In genomic region chr3:25453521-25454410, GRCh38 we compare ENCODE assay signal across 10 cellular contexts. TPM values are rescaled to one million over a fixed set of nuclear protein-coding genes. Genes with fewer than 3 reads are reported as not detected.
A peak's percentile ranks its signal among the peaks of the same experiment; 100 is the strongest.
DNase-seq lines count a peak whose midpoint lies in the region; ATAC-seq and TF ChIP-seq lines count a peak whose summit lies in the region.
"Had no signal": no experiment of that assay in that cellular context is flagged by ENCODE, and none has a peak within 500 bp of the region (broad histone marks: within the 10 kb centered on the region; RNA-seq: fewer than 3 reads in every experiment).

No MANE protein-coding gene starts in this region.

- no peak overlapping the region for H3K4ac ChIP-seq in mesenchymal stem cell (ENCODE audit: low read depth in 1 of 2, low read length in 2 of 2)

- H4K91ac ChIP-seq in mesenchymal stem cell (ENCODE audit: low read length) = no peak overlapping the region

- no peak overlapping the region for H3K14ac ChIP-seq in mesenchymal stem cell (ENCODE audit: low read length in 2 of 2)

- H3K18ac ChIP-seq in mesenchymal stem cell (ENCODE audit: low read depth in 1 of 2, low read length in 2 of 2) = no peak overlapping the region

- H3K27me3 ChIP-seq in heart right ventricle (no peaks in the 10 kb centered on the region), mesenchymal stem cell (ENCODE audit: control insufficient read depth in 1 of 2, insufficient read depth in 1 of 2, low read length in 2 of 2) (no peaks in the 10 kb centered on the region), aorta (ENCODE audit: control insufficient read depth in 1 of 2, insufficient read depth in 2 of 2, low read length in 1 of 2) (no peaks in the 10 kb centered on the region)
- H3K27me3 ChIP-seq: ovary had no signal

- H3K27ac ChIP-seq in heart right ventricle (peak overlapping the region in 8 of 10 donors; percentile 8 to 77 (median 72)), caudate nucleus (ENCODE audit: low read depth, low read length) (peak overlapping the region; percentile 49), mesenchymal stem cell (ENCODE audit: low read length, poor library complexity, severe bottlenecking) (no peak overlapping the region), aorta (ENCODE audit: low read depth in 1 of 2, low read length in 2 of 2) (peak overlapping the region; percentile 26 to 82)

- peak overlapping the region in 6 of 10 donors; percentile 6 to 36 (median 34) for H3K4me3 ChIP-seq in heart right ventricle
- H3K4me3 ChIP-seq in mesenchymal stem cell (ENCODE audit: insufficient read depth in 1 of 2, low read depth in 1 of 2, low read length in 2 of 2) = peak overlapping the region in 1 of 2 experiments; percentile 66
- peak overlapping the region; percentile 35 to 50 for H3K4me3 ChIP-seq in aorta (ENCODE audit: low read length in 2 of 2)
- H3K4me3 ChIP-seq: ovary had no signal

- H3K4me1 ChIP-seq in heart right ventricle = peaks cover 15 to 100% (median 72%) of the 10 kb centered on the region in 9 donors
- H3K4me1 ChIP-seq in mesenchymal stem cell (ENCODE audit: control insufficient read depth, insufficient read depth, low read depth, low read length) = peaks cover 5% of the 10 kb centered on the region
- H3K4me1 ChIP-seq in aorta (ENCODE audit: control insufficient read depth in 1 of 2, insufficient read depth in 2 of 2, low read length in 2 of 2) = peaks cover 0 to 4% of the 10 kb centered on the region in 2 donors

- H3K36me3 ChIP-seq in heart right ventricle (no peaks in the 10 kb centered on the region), mesenchymal stem cell (ENCODE audit: control insufficient read depth in 1 of 2, insufficient read depth in 2 of 2, low read depth in 1 of 2, low read length in 2 of 2) (no peaks in the 10 kb centered on the region), aorta (ENCODE audit: control insufficient read depth in 1 of 2, insufficient read depth in 2 of 2, low read length in 1 of 2) (no peaks in the 10 kb centered on the region)
- H3K36me3 ChIP-seq: ovary had no signal

- intact Hi-C loops in heart right ventricle (cut with DNase I) (loop anchor here in 1 of 10 donors (2.0 kb wide), 1 partner anchor 25 kb away; the partner anchor contains the start of gene RARB), left ventricle myocardium superior (cut with micrococcal nuclease) (no loop called here), aorta (cut with DNase I) (no loop called here)

- H2BK15ac ChIP-seq in mesenchymal stem cell (ENCODE audit: low read depth, poor library complexity, severe bottlenecking) = no peak overlapping the region

- H2BK12ac ChIP-seq in mesenchymal stem cell (ENCODE audit: low read length in 2 of 2) = peak overlapping the region in 1 of 2 experiments; percentile 60

- no peak overlapping the region for H4K8ac ChIP-seq in mesenchymal stem cell (ENCODE audit: low read length)

- no peak overlapping the region for H3K4me2 ChIP-seq in mesenchymal stem cell (ENCODE audit: low read length, poor library complexity, severe bottlenecking)

- DNase-seq in heart right ventricle (no peak), left ventricle myocardium superior (no peak), caudate nucleus (lab: John Stamatoyannopoulos, UW) (peak in 1 of 61 donors; percentile 38), mesenchymal stem cell (peak; percentile 29), aorta (no peak), NCI-H1105 (lab: John Stamatoyannopoulos, UW) (no peak)
- DNase-seq: ovary, T-helper 1 cell had no signal

- no peak overlapping the region for H2AK5ac ChIP-seq in mesenchymal stem cell (ENCODE audit: low read length, severe bottlenecking)

- no peak overlapping the region for H2AFZ ChIP-seq in mesenchymal stem cell (ENCODE audit: low read depth, low read length)

- 35 to 52% methylated on average over 18 of the region's 18 CpGs for WGBS in heart right ventricle, 2 donors
- 68% methylated on average over 17 of the region's 18 CpGs for WGBS in mesenchymal stem cell
- WGBS in aorta, 2 donors = 11 to 16% methylated on average over 18 of the region's 18 CpGs

- no peak for TF ChIP-seq CTCF in heart right ventricle (IDR thresholded peaks at IDR 0.05)

- no peak overlapping the region for H2BK120ac ChIP-seq in mesenchymal stem cell (ENCODE audit: low read depth, low read length)

- ATAC-seq in heart right ventricle = no peak
- ATAC-seq in left ventricle myocardium superior = no peak
- no peak for ATAC-seq in aorta (ENCODE audit: low FRiP score)
- ATAC-seq in HG02588 (IDR thresholded peaks at IDR 0.05; ENCODE audit: unreplicated experiment) = no peak
- ATAC-seq in GM19397 (IDR thresholded peaks at IDR 0.05; ENCODE audit: unreplicated experiment) = no peak

- H3K79me1 ChIP-seq in mesenchymal stem cell (replicated peaks; ENCODE audit: low read length, poor library complexity, severe bottlenecking) = no peaks in the 10 kb centered on the region

- H3K9me3 ChIP-seq in heart right ventricle (no peaks in the 10 kb centered on the region), mesenchymal stem cell (ENCODE audit: control insufficient read depth, low read length) (no peaks in the 10 kb centered on the region), aorta (ENCODE audit: control insufficient read depth, low read length) (no peaks in the 10 kb centered on the region)
- H3K9me3 ChIP-seq: ovary had no signal

- peak overlapping the region; percentile 59 for H3K9ac ChIP-seq in mesenchymal stem cell (ENCODE audit: low read length)

- H2BK5ac ChIP-seq in mesenchymal stem cell (ENCODE audit: low read depth, low read length, poor library complexity, severe bottlenecking) = no peak overlapping the region

- H3K23ac ChIP-seq in mesenchymal stem cell (ENCODE audit: low read length in 2 of 2) = no peak overlapping the region

RNA-seq across cellular contexts. Expression of gene RARB, which starts 25.7 kb away (rescaled TPM):
- total RNA-seq in heart right ventricle = 10 to 100 TPM in 9 of 10 donors, 1 to 10 TPM in 1; 8.6 to 23.2 (median 19.0) TPM
- 1 to 10 TPM; 3.6 to 6.5 TPM for polyA plus RNA-seq in heart right ventricle
- 22.8 TPM for total RNA-seq in left ventricle myocardium superior
- 1.1 TPM for polyA plus RNA-seq in mesenchymal stem cell (2013, experiment 1 of 2)
- 1.2 TPM for polyA plus RNA-seq in mesenchymal stem cell (2013, experiment 2 of 2)
- 1 to 10 TPM; 5.9 to 7.0 TPM for total RNA-seq in aorta
- polyA plus RNA-seq in aorta = 1 to 10 TPM; 1.6 to 3.0 TPM
